In genomic region chr2:55010149-55010591, GRCh38 we compare ENCODE assay signal across 8 cellular contexts. TPM values are rescaled to one million over a fixed set of nuclear protein-coding genes. Genes with fewer than 3 reads are reported as not detected.
DNase-seq lines count a peak whose midpoint lies in the region; ATAC-seq and TF ChIP-seq lines count a peak whose summit lies in the region.

No MANE protein-coding gene starts in this region.

- DNase-seq in G401 (ENCODE audit: low spot score) (peak; percentile 91), UCSD-AML1 (lab: John Stamatoyannopoulos, UW; ENCODE audit: unreplicated experiment) (peak; percentile 13), choroid plexus epithelial cell (ENCODE audit: low read depth) (peak; percentile 67), medulla oblongata (ENCODE audit: extremely low spot score) (peak; percentile 87), substantia nigra (lab: John Stamatoyannopoulos, UW) (peak in 30 of 49 donors; percentile 7 to 58 (median 32)), SJCRH30 (no peak)

- H3K9me3 ChIP-seq in SJCRH30 (replicated peaks) = no peaks in the 10 kb centered on the region

- no peak for TF ChIP-seq EP300 in Ishikawa (IDR thresholded peaks at IDR 0.05; ENCODE audit: borderline replicate concordance)

- no peaks in the 10 kb centered on the region for H3K27me3 ChIP-seq in SJCRH30

- peak; percentile 3 for TF ChIP-seq CTCF in choroid plexus epithelial cell (conservative IDR thresholded peaks at IDR 0.05; ENCODE audit: low read depth, low read length)

- in situ Hi-C loops in G401 (cut with HindIII; ENCODE audit: low sequenced_read_pairs) = no loop called here

- peak; percentile 92 for ATAC-seq in GM21515 (IDR thresholded peaks at IDR 0.05; ENCODE audit: unreplicated experiment)

- peaks cover 6% of the 10 kb centered on the region; the same call in 1 of the 2 replicates for H3K36me3 ChIP-seq in SJCRH30

- peak overlapping the region; percentile 11 for H3K27ac ChIP-seq in substantia nigra (ENCODE audit: low read depth, low read length, poor library complexity, severe bottlenecking)
- no peak overlapping the region for H3K27ac ChIP-seq in SJCRH30

- H3K4me1 ChIP-seq in SJCRH30 = peaks cover 10% of the 10 kb centered on the region

- H3K4me3 ChIP-seq in choroid plexus epithelial cell (ENCODE audit: low read depth, low read length) (peak overlapping the region; percentile 25), SJCRH30 (no peak overlapping the region)

- no peak for TF ChIP-seq RAD21 in Ishikawa (IDR thresholded peaks at IDR 0.05; ENCODE audit: low read depth)

TF ChIP-seq in Ishikawa, 13 proteins besides CTCF, POLR2A, EP300 and RAD21:
- no peak for TF ChIP-seq MAX (IDR thresholded peaks at IDR 0.05)
- TF ChIP-seq NFIC (IDR thresholded peaks at IDR 0.05) = no peak
- peak; percentile 80 for TF ChIP-seq USF1 (IDR thresholded peaks at IDR 0.05)
- no peak for TF ChIP-seq CREB1 (IDR thresholded peaks at IDR 0.05; ENCODE audit: low read depth)
- no peak for TF ChIP-seq TAF1 (IDR thresholded peaks at IDR 0.05; ENCODE audit: low read depth)
- no peak for TF ChIP-seq YY1 (IDR thresholded peaks at IDR 0.05; ENCODE audit: low read depth)
TF ChIP-seq in Ishikawa: peak in this region for 1.

RNA-seq across cellular contexts. Expression of gene RTN4, which starts 40.1 kb away (rescaled TPM):
- total RNA-seq in G401 (2014; rRNA removed; shearing (Covaris generic)) = 80.7 and 110 TPM in 2 replicates
- 153 and 164 TPM in 2 replicates for total RNA-seq in SJCRH30 (2014; rRNA removed; shearing (Covaris generic))

Comparison
In these comparisons a context has a peak if more than half of its experiments do, and no peak if none do; other contexts are left out.
1. DNase-seq: peak in G401 (single experiment), UCSD-AML1 (single experiment), choroid plexus epithelial cell (single experiment), medulla oblongata (single experiment) and substantia nigra (30 of 49); none in SJCRH30 (0 of 2).